In the genomic region with DNA sequence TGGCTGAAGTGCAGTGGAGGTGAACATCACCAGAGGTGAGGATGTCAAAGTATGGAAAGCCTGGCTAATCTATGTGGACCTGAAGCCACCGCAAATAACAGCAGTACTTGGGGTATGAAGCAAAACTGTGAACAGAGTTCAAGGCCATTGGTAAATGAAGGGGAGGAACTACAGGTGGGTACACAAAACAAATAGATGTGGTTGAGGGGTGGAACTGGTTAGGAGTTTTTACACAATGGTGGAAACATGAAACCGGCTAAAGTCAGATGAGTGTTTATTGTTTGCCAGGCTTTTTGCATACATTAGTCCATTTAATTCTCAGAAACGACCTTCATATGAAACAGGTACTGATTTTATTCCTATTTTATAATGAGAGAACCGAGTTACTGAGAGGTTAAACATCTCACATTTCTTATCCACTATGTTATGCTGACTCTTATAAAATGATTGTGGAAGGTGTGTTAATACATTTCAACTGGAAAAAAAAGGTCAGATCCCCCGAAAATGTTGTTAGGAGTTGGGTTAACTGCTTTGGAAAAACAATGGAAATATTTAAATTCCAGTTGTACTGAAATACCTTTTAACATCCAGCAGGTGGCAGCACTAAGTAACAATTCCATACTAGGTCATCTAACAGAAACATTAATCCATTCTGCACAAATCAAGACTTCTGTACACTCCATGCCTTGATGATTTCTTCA, we compare ENCODE assay signal across 8 cellular contexts. TPM values are rescaled to one million over a fixed set of nuclear protein-coding genes. Genes with fewer than 3 reads are reported as not detected.
DNase-seq lines count a peak whose midpoint lies in the region; ATAC-seq and TF ChIP-seq lines count a peak whose summit lies in the region.

No MANE protein-coding gene starts in this region.

- H3K36me3 Mint-ChIP-seq in CD14-positive monocyte: peaks cover 63 to 83% of the 10 kb centered on the region in 2 donors
- peaks cover 59% of the 10 kb centered on the region for H3K36me3 Mint-ChIP-seq in activated CD4-positive, alpha-beta memory T cell treated with anti-CD3 and anti-CD28 coated beads for 36 hours

- H3K27ac Mint-ChIP-seq in CD14-positive monocyte: peak overlapping the region in 2 of 7 donors; percentile 63 to 71
- H3K27ac Mint-ChIP-seq in activated CD4-positive, alpha-beta memory T cell treated with anti-CD3 and anti-CD28 coated beads for 36 hours: no peak overlapping the region

- POLR2A ChIA-PET in activated CD4-positive, alpha-beta memory T cell treated with anti-CD3 and anti-CD28 coated beads for 36 hours (lab: Charles Lee): no interaction called here

- H3K27me3 Mint-ChIP-seq in CD14-positive monocyte (ENCODE audit: low read depth in 3 of 3): peaks cover 0 to 3% (median 0%) of the 10 kb centered on the region in 3 donors
- no peaks in the 10 kb centered on the region for H3K27me3 Mint-ChIP-seq in activated CD4-positive, alpha-beta memory T cell treated with anti-CD3 and anti-CD28 coated beads for 36 hours

- H3K9me3 Mint-ChIP-seq in CD14-positive monocyte: no peaks in the 10 kb centered on the region
- no peaks in the 10 kb centered on the region for H3K9me3 Mint-ChIP-seq in activated CD4-positive, alpha-beta memory T cell treated with anti-CD3 and anti-CD28 coated beads for 36 hours

- H3K4me3 Mint-ChIP-seq in CD14-positive monocyte: no peak overlapping the region
- H3K4me3 Mint-ChIP-seq in activated CD4-positive, alpha-beta memory T cell treated with anti-CD3 and anti-CD28 coated beads for 36 hours: no peak overlapping the region

- ATAC-seq in GM18517 (IDR thresholded peaks at IDR 0.05; ENCODE audit: unreplicated experiment): peak; percentile 55
- peak; percentile 46 for ATAC-seq in left colon
- ATAC-seq in HG02678 (IDR thresholded peaks at IDR 0.05; ENCODE audit: unreplicated experiment): no peak

- DNase-seq in CD14-positive monocyte (ENCODE audit: low spot score) (no peak), NCI-H2171 (lab: John Stamatoyannopoulos, UW) (peak; percentile 1), astrocyte of the hippocampus (ENCODE audit: low read depth, low spot score) (peak; percentile 59), left colon (no peak), activated gamma-delta T cell (lab: John Stamatoyannopoulos, UW) (no peak)
- no peak for DNase-seq in activated CD4-positive, alpha-beta memory T cell treated with anti-CD3 and anti-CD28 coated beads for 36 hours

- CTCF ChIA-PET in activated CD4-positive, alpha-beta memory T cell treated with anti-CD3 and anti-CD28 coated beads for 36 hours (lab: Charles Lee): interaction anchor here (0.8 kb wide), 2 partner anchors 10 to 49 kb away, joined by 3 read pairs; no protein-coding TSS in a partner anchor

- TF ChIP-seq CTCF in CD14-positive monocyte (IDR thresholded peaks at IDR 0.05): peak; percentile 89

- intact Hi-C loops in CD14-positive monocyte (cut with micrococcal nuclease): no loop called here
- intact Hi-C loops in left colon (cut with DNase I, micrococcal nuclease): no loop called here
- intact Hi-C loops in activated CD4-positive, alpha-beta memory T cell treated with anti-CD3 and anti-CD28 coated beads for 36 hours (cut with micrococcal nuclease): no loop called here

- peaks cover 6% of the 10 kb centered on the region for H3K4me1 Mint-ChIP-seq in CD14-positive monocyte
- H3K4me1 Mint-ChIP-seq in activated CD4-positive, alpha-beta memory T cell treated with anti-CD3 and anti-CD28 coated beads for 36 hours (ENCODE audit: low read depth): no peaks in the 10 kb centered on the region

RNA-seq across cellular contexts. Expression of gene GTF2B, which starts 44.3 kb away (rescaled TPM):
- 10 to 100 TPM; 39.2 to 46.1 TPM for polyA plus RNA-seq in CD14-positive monocyte
- 10 to 100 TPM; 23.6 to 27.5 TPM for total RNA-seq in left colon
- total RNA-seq in activated CD4-positive, alpha-beta memory T cell treated with anti-CD3 and anti-CD28 coated beads for 36 hours: 10 to 100 TPM; 34.2 to 39.4 TPM

RNA-seq across cellular contexts. Expression of gene KYAT3, which starts 56.8 kb away (rescaled TPM):
- 10 to 100 TPM; 16.2 to 24.3 TPM for polyA plus RNA-seq in CD14-positive monocyte
- 10 to 100 TPM; 21.6 to 27.4 TPM for total RNA-seq in left colon
- total RNA-seq in activated CD4-positive, alpha-beta memory T cell treated with anti-CD3 and anti-CD28 coated beads for 36 hours: 10 to 100 TPM; 66.8 to 71.4 TPM

RNA-seq across cellular contexts. Expression of gene RBMXL1, which starts 56.8 kb away (rescaled TPM):
- 1 to 10 TPM; 6.9 TPM for polyA plus RNA-seq in CD14-positive monocyte
- 10 to 100 TPM in 1 of 2 donors, 1 to 10 TPM in 1; 9.6 to 11.8 TPM for total RNA-seq in left colon
- total RNA-seq in activated CD4-positive, alpha-beta memory T cell treated with anti-CD3 and anti-CD28 coated beads for 36 hours: 10 to 100 TPM; 28.1 to 31.5 TPM

Comparison
In these comparisons a context has a peak if more than half of its experiments do, and no peak if none do; other contexts are left out.
1. DNase-seq: peak in NCI-H2171 (single experiment) and astrocyte of the hippocampus (single experiment); none in CD14-positive monocyte (single experiment), left colon (0 of 2), activated CD4-positive, alpha-beta memory T cell treated with anti-CD3 and anti-CD28 coated beads for 36 hours (single experiment) and activated gamma-delta T cell (single experiment).